1 cellular context compared by ENCODE assay signal in genomic region chr6:10722820-10723651, GRCh38.
TF ChIP-seq lines count a peak whose summit lies in the region.

TSS of gene TMEM14C (plus strand) at chr6:10723070. CDS start at chr6:10724614, 1,544 bp downstream.

TF ChIP-seq in HCT116, 20 proteins besides CTCF, POLR2A, EP300 and RAD21 (continued from another document):
- peak; percentile 89 for TF ChIP-seq POLR2AphosphoS5 (IDR thresholded peaks at IDR 0.05; ENCODE audit: low read depth, low read length)
- no peak for TF ChIP-seq FOSL1 (IDR thresholded peaks at IDR 0.05; ENCODE audit: low read depth)
- peak; percentile 59 for TF ChIP-seq TCF7L2 (IDR thresholded peaks at IDR 0.05; ENCODE audit: borderline replicate concordance, extremely low read depth, insufficient read depth, insufficient read length)
- TF ChIP-seq ZBTB33 (IDR thresholded peaks at IDR 0.05; ENCODE audit: extremely low read depth, insufficient replicate concordance, low read length), result no peak
